24 cellular contexts compared by ENCODE assay signal in genomic region chrX:56882581-56882980, GRCh38.
A peak's percentile ranks its signal among the peaks of the same experiment; 100 is the strongest.
DNase-seq lines count a peak whose midpoint lies in the region; ATAC-seq, FAIRE-seq and TF ChIP-seq lines count a peak whose summit lies in the region.
"Had no signal": no experiment of that assay in that cellular context is flagged by ENCODE, and none has a peak within 500 bp of the region (broad histone marks: within the 10 kb centered on the region; RNA-seq: fewer than 3 reads in every experiment).

No MANE protein-coding gene starts in this region.

- H3K36me3 Mint-ChIP-seq in stimulated activated naive B cell treated with anti-CD40 and anti-IgM and Interleukin-4, amounts not matched to agents 10 μg/mL and 1 μg/mL and 100 μg/mL, for 72 hours, result no peaks in the 10 kb centered on the region
- H3K36me3 Mint-ChIP-seq: CD14-positive monocyte; CD4-positive, alpha-beta memory T cell; CD4-positive, CD25-positive, alpha-beta regulatory T cell; CD8-positive, alpha-beta memory T cell had no signal

- no peaks in the 10 kb centered on the region for H3K4me1 ChIP-seq in A549
- H3K4me1 ChIP-seq: BE2C, BLaER1, Caco-2 had no signal

- no peak for TF ChIP-seq POLR2A in A549 (IDR thresholded peaks at IDR 0.05; ENCODE audit: low read length)

- no peak for TF ChIP-seq EP300 in A549 (IDR thresholded peaks at IDR 0.05)

- H3K9me3 ChIP-seq in A549, result no peaks in the 10 kb centered on the region
- H3K9me3 ChIP-seq: BE2C, BLaER1, Caco-2 had no signal

- H3K27me3 Mint-ChIP-seq in stimulated activated naive B cell treated with anti-CD40 and anti-IgM and Interleukin-4, amounts not matched to agents 10 μg/mL and 1 μg/mL and 100 μg/mL, for 72 hours, result peaks cover 5 to 17% of the 10 kb centered on the region in 2 donors
- H3K27me3 Mint-ChIP-seq: CD4-positive, alpha-beta memory T cell; CD4-positive, CD25-positive, alpha-beta regulatory T cell had no signal

- TF ChIP-seq CTCF in A549 (IDR thresholded peaks at IDR 0.05), result no peak
- no peak for TF ChIP-seq CTCF in dorsolateral prefrontal cortex (IDR thresholded peaks at IDR 0.05 in 54 of 56, conservative IDR thresholded peaks at IDR 0.05 in 2 of 56; ENCODE audit: low read depth in 1 of 56, partially characterized antibody in 56 of 56)

- no peak for ATAC-seq in A549
- ATAC-seq in stimulated activated naive B cell treated with anti-CD40 and anti-IgM and Interleukin-4, amounts not matched to agents 10 μg/mL and 1 μg/mL and 100 μg/mL, for 72 hours (replicated peaks), result no peak

- FAIRE-seq in A549 (lab: Jason Lieb, UNC) (peak; percentile 23), TTC549 (lab: Jason Lieb, UNC) (peak; percentile 3), frontal cortex (lab: Jason Lieb, UNC) (peak; percentile 45)
- FAIRE-seq: D721Med, G401.6, GM12891, GM19239 had no signal

- no peak overlapping the region for H3K27ac Mint-ChIP-seq in stimulated activated naive B cell treated with anti-CD40 and anti-IgM and Interleukin-4, amounts not matched to agents 10 μg/mL and 1 μg/mL and 100 μg/mL, for 72 hours
- H3K27ac Mint-ChIP-seq: CD14-positive monocyte; CD4-positive, alpha-beta memory T cell; CD4-positive, CD25-positive, alpha-beta regulatory T cell; CD8-positive, alpha-beta memory T cell had no signal

- H3K27ac ChIP-seq in A549, result no peak overlapping the region
- H3K27ac ChIP-seq in dorsolateral prefrontal cortex, result no peak overlapping the region
- H3K27ac ChIP-seq: BLaER1 had no signal

- intact Hi-C loops in dorsolateral prefrontal cortex (cut with DNase I), result no loop called here

- peaks cover 0 to 2% of the 10 kb centered on the region in 2 donors for H3K9me3 Mint-ChIP-seq in stimulated activated naive B cell treated with anti-CD40 and anti-IgM and Interleukin-4, amounts not matched to agents 10 μg/mL and 1 μg/mL and 100 μg/mL, for 72 hours
- H3K9me3 Mint-ChIP-seq: CD4-positive, alpha-beta memory T cell; CD4-positive, CD25-positive, alpha-beta regulatory T cell had no signal

- no peak for TF ChIP-seq RAD21 in A549 (conservative IDR thresholded peaks at IDR 0.05 in 1 of 2, IDR thresholded peaks at IDR 0.05 in 1 of 2)

- POLR2A ChIA-PET in A549 (lab: Yijun Ruan, JAX), result no interaction called here

- no peak overlapping the region for H3K4me2 ChIP-seq in A549
- H3K4me2 ChIP-seq: BLaER1 had no signal

- no peak overlapping the region for H3K4me3 Mint-ChIP-seq in stimulated activated naive B cell treated with anti-CD40 and anti-IgM and Interleukin-4, amounts not matched to agents 10 μg/mL and 1 μg/mL and 100 μg/mL, for 72 hours
- H3K4me3 Mint-ChIP-seq: CD14-positive monocyte; CD4-positive, alpha-beta memory T cell; CD4-positive, CD25-positive, alpha-beta regulatory T cell; CD8-positive, alpha-beta memory T cell had no signal

- DNase-seq in A549 (ENCODE audit: low read depth in 1 of 2, low spot score in 1 of 2) (no peak), frontal cortex (ENCODE audit: low spot score in 2 of 2) (no peak), NCI-H345 treated with DMSO at 0.1 percent for 48 hours (lab: John Stamatoyannopoulos, UW; ENCODE audit: unreplicated experiment) (no peak), amniotic stem cell (lab: John Stamatoyannopoulos, UW) (no peak), dorsolateral prefrontal cortex (no peak)
- no peak for DNase-seq in stimulated activated naive B cell treated with anti-CD40 and anti-IgM and Interleukin-4, amounts not matched to agents 10 μg/mL and 1 μg/mL and 100 μg/mL, for 72 hours
- DNase-seq: 8988T; ACHN; BE2C; C1 segment of cervical spinal cord; Caco-2; Calu3; CD4-positive, alpha-beta memory T cell; CD4-positive, CD25-positive, alpha-beta regulatory T cell; CD8-positive, alpha-beta memory T cell; DMS79 treated with DMSO at 0.1 percent for 48 hours; GF-D8 had no signal

- WGBS in A549 (ENCODE audit: missing lambda C conversion rate), result 2% methylated on average over 2 of the region's 2 CpGs

- CTCF ChIA-PET in A549 (lab: Yijun Ruan, JAX), result no interaction called here

- peaks cover 0 to 60% (median 29%) of the 10 kb centered on the region in 45 donors for H3K27me3 ChIP-seq in dorsolateral prefrontal cortex
- H3K27me3 ChIP-seq: BE2C had no signal

- H3K4me3 ChIP-seq in A549 (no peak overlapping the region), dorsolateral prefrontal cortex (no peak overlapping the region)
- H3K4me3 ChIP-seq: BLaER1 had no signal

- H3K4me1 Mint-ChIP-seq in stimulated activated naive B cell treated with anti-CD40 and anti-IgM and Interleukin-4, amounts not matched to agents 10 μg/mL and 1 μg/mL and 100 μg/mL, for 72 hours, result no peaks in the 10 kb centered on the region
- H3K4me1 Mint-ChIP-seq: CD14-positive monocyte; CD4-positive, alpha-beta memory T cell; CD4-positive, CD25-positive, alpha-beta regulatory T cell; CD8-positive, alpha-beta memory T cell had no signal

TF ChIP-seq in A549, 52 proteins besides CTCF, POLR2A, EP300 and RAD21:
- TF ChIP-seq ZC3H11A (IDR thresholded peaks at IDR 0.05) (peak; percentile 29; the same call in 1 of the 2 replicates), NPAS2 (CRISPR knock-in tag; IDR thresholded peaks at IDR 0.05; ENCODE audit: borderline replicate concordance) (no peak), BHLHE40 (IDR thresholded peaks at IDR 0.05; ENCODE audit: low read depth, low read length) (no peak)
TF ChIP-seq in A549: peak in this region for 1.
